In the genomic region with DNA sequence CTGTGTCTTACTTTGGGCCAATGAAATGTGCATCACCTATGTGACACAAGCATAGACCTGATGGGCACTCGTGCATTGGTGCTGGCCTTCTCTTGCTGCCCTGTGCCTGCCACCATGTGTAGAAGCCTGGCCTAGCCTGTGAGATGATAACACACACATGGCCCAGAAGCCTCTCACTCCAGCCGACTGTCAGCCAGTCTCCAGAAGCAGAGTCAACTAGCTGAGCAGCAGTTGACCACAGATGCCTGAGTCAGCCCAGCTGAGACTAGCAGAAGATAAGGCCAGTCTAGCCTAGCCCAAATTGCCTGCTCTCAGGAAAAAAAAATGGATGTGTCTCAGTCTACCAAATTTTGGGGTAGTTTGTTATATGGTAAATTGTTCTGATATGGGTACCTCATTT, we compare ENCODE assay signal across 19 cellular contexts.
"Had no signal": no experiment of that assay in that cellular context is flagged by ENCODE, and none has a peak within 500 bp of the region (broad histone marks: within the 10 kb centered on the region; RNA-seq: fewer than 3 reads in every experiment).

No MANE protein-coding gene starts in this region.

- H3K4me1 ChIP-seq: lower lobe of right lung, prostate gland, suprapubic skin, vagina had no signal

- ATAC-seq: lower lobe of right lung, T-helper 17 cell had no signal

- H3K27me3 ChIP-seq: dorsolateral prefrontal cortex, right atrium auricular region, suprapubic skin, vagina had no signal

- H3K36me3 ChIP-seq: prostate gland, right atrium auricular region, suprapubic skin, vagina, WERI-Rb-1 had no signal

- H3K4me3 ChIP-seq: dorsolateral prefrontal cortex, lower lobe of right lung, prostate gland, right atrium auricular region, suprapubic skin, vagina had no signal

- H3K9me3 ChIP-seq: lower lobe of right lung, prostate gland, right atrium auricular region, suprapubic skin, vagina had no signal

- DNase-seq: activated CD4-positive, alpha-beta T cell treated with anti-CD3 and anti-CD28 coated beads for 1 hour; activated CD8-positive, alpha-beta memory T cell treated with anti-CD3 and anti-CD28 coated beads for 24 hours; activated CD8-positive, alpha-beta memory T cell treated with anti-CD3 and anti-CD28 coated beads, Interleukin-2, amount 50 U/mL, for 48 hours; activated effector memory CD4-positive, alpha-beta T cell treated with anti-CD3 and anti-CD28 coated beads, Interleukin-2, amount 50 U/mL, for 16 hours; activated naive CD4-positive, alpha-beta T cell treated with anti-CD3 and anti-CD28 coated beads, Interleukin-2, amount 50 U/mL, for 16 hours; activated T-cell treated with anti-CD3 and anti-CD28 coated beads, Interleukin-2, amount 50 U/mL, for 48 hours; caudate nucleus; dorsolateral prefrontal cortex; foreskin fibroblast; left cardiac atrium; lower lobe of right lung; stimulated activated CD4-positive, alpha-beta T cell treated with anti-CD3 and anti-CD28 coated beads, Interleukin-2, amount 100 ng/mL, for 24 hours; T-helper 17 cell; trophoblast cell; WERI-Rb-1 had no signal

- H3K27ac ChIP-seq: dorsolateral prefrontal cortex, lower lobe of right lung, prostate gland, right atrium auricular region, suprapubic skin, vagina, WERI-Rb-1 had no signal
